ENCODE assay signal across 1 cellular context in the genomic region with DNA sequence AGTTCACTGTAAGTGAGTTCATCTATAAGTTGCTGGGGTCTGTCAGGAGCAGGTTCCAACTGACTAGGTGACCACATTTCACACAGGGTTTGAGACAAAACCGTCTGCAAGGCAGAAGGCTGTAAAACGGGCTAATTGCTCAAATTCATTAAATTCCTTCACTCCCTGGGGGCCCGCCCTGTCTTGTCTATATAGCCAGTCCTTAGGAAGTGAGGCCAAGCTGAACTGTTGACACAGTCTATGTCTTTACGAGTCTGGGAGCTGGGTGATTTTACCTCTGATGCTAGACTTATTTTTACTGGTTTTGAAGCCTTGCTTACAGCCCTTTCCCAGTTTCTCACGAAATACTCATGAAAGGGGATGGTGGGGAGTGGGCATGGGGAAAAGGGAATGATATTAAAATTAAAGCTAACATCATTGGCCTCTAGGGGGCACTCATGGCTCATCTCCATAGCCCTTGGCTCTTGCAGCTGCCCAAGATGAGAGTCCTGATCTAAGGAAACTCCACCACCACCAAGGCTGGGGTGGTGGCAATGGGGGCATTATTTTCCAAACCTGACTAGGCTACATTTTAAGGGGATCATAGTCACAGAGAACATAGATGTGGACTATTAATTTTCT.
A peak's percentile ranks its signal among the peaks of the same experiment; 100 is the strongest.
TF ChIP-seq lines count a peak whose summit lies in the region.

No MANE protein-coding gene starts in this region.

TF ChIP-seq in HepG2, 621 proteins besides CTCF, POLR2A, EP300 and RAD21:
- peak; percentile 57 for TF ChIP-seq STAG1 (CRISPR knock-in tag; IDR thresholded peaks at IDR 0.05)
- TF ChIP-seq, protein P1, sequence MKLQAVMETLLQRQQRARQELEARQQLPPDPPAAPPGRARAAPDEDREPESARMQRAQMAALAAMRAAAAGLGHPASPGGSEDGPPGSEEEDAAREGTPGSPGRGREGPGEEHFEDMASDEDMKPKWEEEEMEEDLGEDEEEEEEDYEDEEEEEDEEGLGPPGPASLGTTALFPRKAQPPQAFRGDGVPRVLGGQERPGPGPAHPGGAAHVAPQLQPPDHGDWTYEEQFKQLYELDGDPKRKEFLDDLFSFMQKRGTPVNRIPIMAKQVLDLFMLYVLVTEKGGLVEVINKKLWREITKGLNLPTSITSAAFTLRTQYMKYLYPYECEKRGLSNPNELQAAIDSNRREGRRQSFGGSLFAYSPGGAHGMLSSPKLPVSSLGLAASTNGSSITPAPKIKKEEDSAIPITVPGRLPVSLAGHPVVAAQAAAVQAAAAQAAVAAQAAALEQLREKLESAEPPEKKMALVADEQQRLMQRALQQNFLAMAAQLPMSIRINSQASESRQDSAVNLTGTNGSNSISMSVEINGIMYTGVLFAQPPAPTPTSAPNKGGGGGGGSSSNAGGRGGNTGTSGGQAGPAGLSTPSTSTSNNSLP (IDR thresholded peaks at IDR 0.05; ENCODE audit: low read depth, low read length): peak; percentile 54; the same call in 1 of the 2 replicates
